Comparison of ENCODE assay signal across 17 cellular contexts in genomic region chr20:62274332-62275262, GRCh38. TPM values are rescaled to one million over a fixed set of nuclear protein-coding genes. Genes with fewer than 3 reads are reported as not detected.
DNase-seq lines count a peak whose midpoint lies in the region; ATAC-seq and TF ChIP-seq lines count a peak whose summit lies in the region.
"Had no signal": no experiment of that assay in that cellular context is flagged by ENCODE, and none has a peak within 500 bp of the region (broad histone marks: within the 10 kb centered on the region; RNA-seq: fewer than 3 reads in every experiment).

No MANE protein-coding gene starts in this region.

- no peak overlapping the region for H3K27ac ChIP-seq in BLaER1 treated with 17β-estradiol and CSF1 and Interleukin-3, amounts not matched to agents 10 nM and 100 nM
- no peak overlapping the region for H3K27ac ChIP-seq in esophagus muscularis mucosa (replicated peaks in 1 of 4)
- H3K27ac ChIP-seq: epithelial cell of prostate, suprapubic skin had no signal

- peaks cover 11 to 63% (median 50%) of the 10 kb centered on the region in 11 experiments; a peak in 19 of 22 replicates for H4K20me1 ChIP-seq in BLaER1 treated with 17β-estradiol and CSF1 and Interleukin-3, amounts not matched to agents 10 nM and 100 nM

- no peak for ATAC-seq in HG02759 (IDR thresholded peaks at IDR 0.05; ENCODE audit: unreplicated experiment)
- ATAC-seq: WTC11 had no signal

- H3K4me3 ChIP-seq in BLaER1 treated with 17β-estradiol and CSF1 and Interleukin-3, amounts not matched to agents 10 nM and 100 nM, result no peak overlapping the region
- no peak overlapping the region for H3K4me3 ChIP-seq in esophagus muscularis mucosa
- H3K4me3 ChIP-seq: suprapubic skin had no signal

- H3K9ac ChIP-seq in BLaER1 treated with 17β-estradiol and CSF1 and Interleukin-3, amounts not matched to agents 10 nM and 100 nM, result peak overlapping the region in 5 of 11 experiments; percentile 5 to 43 (median 25); a peak in 4 of 22 replicates

- DNase-seq in HUDEP-2 (lab: John Stamatoyannopoulos, UW; ENCODE audit: unreplicated experiment in 76 of 76), result peak; percentile 12 to 95 (median 80)
- DNase-seq in nephron progenitor cell, result peak; percentile 20
- DNase-seq in NCI-H524 (lab: John Stamatoyannopoulos, UW), result no peak
- no peak for DNase-seq in esophagus muscularis mucosa (ENCODE audit: extremely low spot score)
- no peak for DNase-seq in NCI-H2171 (lab: John Stamatoyannopoulos, UW)
- DNase-seq: activated T-cell treated with anti-CD3 and anti-CD28 coated beads for 4 hours; CD4-positive, alpha-beta memory T cell; mesenchymal stem cell; NCI-H69; retina; SIG-M5 had no signal

- TF ChIP-seq EP300 in esophagus muscularis mucosa (IDR thresholded peaks at IDR 0.05), result no peak

- H3K36me3 Mint-ChIP-seq in brain (peaks cover 67% of the 10 kb centered on the region), nephron progenitor cell (ENCODE audit: low read depth) (peaks cover 44% of the 10 kb centered on the region)

- peaks cover 11% of the 10 kb centered on the region for H3K4me1 Mint-ChIP-seq in brain
- peaks cover 13% of the 10 kb centered on the region for H3K4me1 Mint-ChIP-seq in nephron progenitor cell

- H3K27ac Mint-ChIP-seq in brain (peak overlapping the region in 4 of 5 experiments; percentile 24 to 84 (median 58)), nephron progenitor cell (peak overlapping the region; percentile 64)
- H3K27ac Mint-ChIP-seq: WTC11 had no signal

- 86% methylated on average over 16 of the region's 18 CpGs for WGBS in esophagus muscularis mucosa

- H3K4me1 ChIP-seq in BLaER1 treated with 17β-estradiol and CSF1 and Interleukin-3, amounts not matched to agents 10 nM and 100 nM, result peaks cover 21 to 37% (median 29%) of the 10 kb centered on the region in 10 experiments
- H3K4me1 ChIP-seq in esophagus muscularis mucosa, result peaks cover 0 to 11% (median 0%) of the 10 kb centered on the region in 4 donors
- H3K4me1 ChIP-seq: suprapubic skin had no signal

- no peak for TF ChIP-seq POLR2A in esophagus muscularis mucosa (IDR thresholded peaks at IDR 0.05; ENCODE audit: low read depth)

- intact Hi-C loops in esophagus muscularis mucosa (cut with DNase I), result no loop called here

- peaks cover 18 to 77% (median 38%) of the 10 kb centered on the region in 11 experiments for H3K36me3 ChIP-seq in BLaER1 treated with 17β-estradiol and CSF1 and Interleukin-3, amounts not matched to agents 10 nM and 100 nM
- peaks cover 30 to 78% (median 60%) of the 10 kb centered on the region in 4 donors for H3K36me3 ChIP-seq in esophagus muscularis mucosa

- no peak overlapping the region for H3K4me3 Mint-ChIP-seq in brain
- H3K4me3 Mint-ChIP-seq in nephron progenitor cell, result no peak overlapping the region
- H3K4me3 Mint-ChIP-seq: CD4-positive, alpha-beta memory T cell; WTC11 had no signal

- H3K9me3 Mint-ChIP-seq in brain (no peaks in the 10 kb centered on the region), nephron progenitor cell (no peaks in the 10 kb centered on the region)
- H3K9me3 Mint-ChIP-seq: CD4-positive, alpha-beta memory T cell; WTC11 had no signal

- H3K27me3 ChIP-seq in BLaER1 treated with 17β-estradiol and CSF1 and Interleukin-3, amounts not matched to agents 10 nM and 100 nM, result no peaks in the 10 kb centered on the region
- H3K27me3 ChIP-seq in esophagus muscularis mucosa, result no peaks in the 10 kb centered on the region
- H3K27me3 ChIP-seq: suprapubic skin had no signal

- TF ChIP-seq CTCF in brain (conservative IDR thresholded peaks at IDR 0.05) (no peak), nephron progenitor cell (IDR thresholded peaks at IDR 0.05) (no peak), esophagus muscularis mucosa (IDR thresholded peaks at IDR 0.05) (no peak)

- H3K4me2 ChIP-seq in BLaER1 treated with 17β-estradiol and CSF1 and Interleukin-3, amounts not matched to agents 10 nM and 100 nM, result peak overlapping the region; percentile 51 to 79 (median 64)

- H3K9me3 ChIP-seq in BLaER1 treated with 17β-estradiol and CSF1 and Interleukin-3, amounts not matched to agents 10 nM and 100 nM (replicated peaks in 1 of 11), result no peaks in the 10 kb centered on the region
- H3K9me3 ChIP-seq in esophagus muscularis mucosa, result no peaks in the 10 kb centered on the region
- H3K9me3 ChIP-seq: suprapubic skin had no signal

- H3K27me3 Mint-ChIP-seq in brain (peaks cover 3% of the 10 kb centered on the region), nephron progenitor cell (ENCODE audit: low read depth, poor library complexity) (peaks cover 6% of the 10 kb centered on the region)
- H3K27me3 Mint-ChIP-seq: CD4-positive, alpha-beta memory T cell had no signal

RNA-seq across cellular contexts. Expression of gene ADRM1, which starts 28.2 kb away (rescaled TPM):
- polyA plus RNA-seq in brain (ENCODE audit: insufficient read depth, low read depth, low replicate concordance), result 170 TPM
- 100 to 1,000 TPM; 127 to 184 (median 173) TPM for total RNA-seq in esophagus muscularis mucosa

RNA-seq across cellular contexts. Expression of gene OSBPL2, which starts 36.3 kb away (rescaled TPM):
- 54.9 TPM for polyA plus RNA-seq in brain (ENCODE audit: insufficient read depth, low read depth, low replicate concordance)
- 10 to 100 TPM; 34.5 to 52.7 (median 44.2) TPM for total RNA-seq in esophagus muscularis mucosa

RNA-seq across cellular contexts. Expression of gene HRH3, which starts 54.5 kb away (rescaled TPM):
- 30.9 TPM for polyA plus RNA-seq in brain (ENCODE audit: insufficient read depth, low read depth, low replicate concordance)
- total RNA-seq in esophagus muscularis mucosa, result not detected
- total RNA-seq: CD4-positive, alpha-beta memory T cell; suprapubic skin had no signal
- polyA plus RNA-seq: CD4-positive, alpha-beta memory T cell had no signal

Comparison
In these comparisons a context has a peak if more than half of its experiments do, and no peak if none do; other contexts are left out.
1. DNase-seq: peak in HUDEP-2 (76 of 76) and nephron progenitor cell (single experiment); none in NCI-H524 (0 of 2), esophagus muscularis mucosa (single experiment) and NCI-H2171 (single experiment).